ENCODE assay signal across 4 cellular contexts in genomic region chr9:81948650-81949049, GRCh38. TPM values are rescaled to one million over a fixed set of nuclear protein-coding genes. Genes with fewer than 3 reads are reported as not detected.
"Had no signal": no experiment of that assay in that cellular context is flagged by ENCODE, and none has a peak within 500 bp of the region (broad histone marks: within the 10 kb centered on the region; RNA-seq: fewer than 3 reads in every experiment).

No MANE protein-coding gene starts in this region.

RNA-seq across cellular contexts. Expression of gene SPATA31D3, which starts 5.3 kb away (rescaled TPM):
- polyA plus RNA-seq: HepG2, IgD-negative memory B cell, IMR-90, K562 had no signal

RNA-seq across cellular contexts. Expression of gene SPATA31D4, which starts 20.4 kb away (rescaled TPM):
- polyA plus RNA-seq: HepG2, IgD-negative memory B cell, IMR-90, K562 had no signal

RNA-seq across cellular contexts. Expression of gene SPATA31D1, which starts 39.9 kb away (rescaled TPM):
- polyA plus RNA-seq: HepG2, IgD-negative memory B cell, IMR-90, K562 had no signal
